ENCODE assay signal across 15 cellular contexts in the genomic region with DNA sequence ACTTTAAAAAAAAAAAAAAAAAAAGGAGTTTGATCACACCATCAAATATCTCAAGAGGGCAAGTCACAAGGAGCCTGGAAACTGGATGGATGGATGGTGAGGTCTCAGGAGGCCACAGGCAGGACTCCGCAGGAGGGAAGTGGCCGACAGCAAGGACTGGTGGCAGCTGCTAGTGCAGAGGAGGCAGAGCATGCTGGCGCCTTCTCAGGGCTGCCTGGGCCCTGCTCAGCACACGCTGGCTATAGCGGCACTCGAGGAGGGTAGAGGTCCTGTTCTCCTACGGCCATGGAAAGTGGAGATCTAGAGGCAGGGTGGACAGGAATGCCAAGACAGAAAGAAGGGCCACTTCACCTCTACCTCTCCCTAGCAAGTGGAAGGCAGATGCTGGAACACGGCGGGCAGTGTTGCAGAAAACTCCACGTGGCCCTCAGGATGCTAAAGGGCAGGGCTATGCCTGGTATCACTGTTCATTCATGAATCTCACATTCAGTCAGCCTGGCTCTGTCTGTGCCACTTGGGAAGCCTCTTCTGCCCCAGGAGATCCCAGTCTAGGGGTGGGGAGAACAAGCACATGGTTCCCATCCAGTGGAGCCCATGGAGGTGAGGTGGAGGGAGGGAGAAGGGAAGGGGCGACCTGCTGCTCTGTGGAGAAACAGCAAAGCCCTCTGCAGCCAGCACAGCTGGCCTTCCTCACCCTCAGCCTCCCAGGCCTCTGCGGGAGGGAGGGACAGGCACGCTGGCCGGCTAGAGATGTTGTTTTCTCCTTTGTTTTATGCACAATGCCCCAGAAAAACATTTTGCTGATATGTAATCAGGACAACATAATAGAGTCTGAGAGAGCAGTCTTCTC.
DNase-seq lines count a peak whose midpoint lies in the region; ATAC-seq and TF ChIP-seq lines count a peak whose summit lies in the region.
"Had no signal": no experiment of that assay in that cellular context is flagged by ENCODE, and none has a peak within 500 bp of the region (broad histone marks: within the 10 kb centered on the region; RNA-seq: fewer than 3 reads in every experiment).

No MANE protein-coding gene starts in this region.

- POLR2A ChIA-PET in naive thymus-derived CD4-positive, alpha-beta T cell (lab: Charles Lee): interaction anchor here (0.7 to 2.4 kb wide), 8 partner anchors 13 to 189 kb away, joined by 3 to 6 read pairs (median 4); no protein-coding TSS in a partner anchor

- H3K4me3 ChIP-seq in cardiac muscle cell (no peak overlapping the region), right cardiac atrium (ENCODE audit: low read length) (no peak overlapping the region), dorsolateral prefrontal cortex (no peak overlapping the region), thyroid gland (replicated peaks in 1 of 3) (no peak overlapping the region)
- H3K4me3 ChIP-seq in naive thymus-derived CD4-positive, alpha-beta T cell (ENCODE audit: low read length): no peak overlapping the region
- H3K4me3 ChIP-seq: left ventricle myocardium inferior, smooth muscle cell had no signal

- intact Hi-C loops in right cardiac atrium (cut with DNase I) (no loop called here), dorsolateral prefrontal cortex (cut with DNase I) (no loop called here), thyroid gland (cut with DNase I) (no loop called here)
- intact Hi-C loops in naive thymus-derived CD4-positive, alpha-beta T cell (cut with micrococcal nuclease): loop anchor here (5.0 kb wide), 2 partner anchors 34 to 36 kb away; no protein-coding TSS in a partner anchor

- peaks cover 29 to 67% (median 59%) of the 10 kb centered on the region in 5 donors for H3K36me3 Mint-ChIP-seq in naive thymus-derived CD4-positive, alpha-beta T cell

- no peaks in the 10 kb centered on the region for H3K27me3 ChIP-seq in cardiac muscle cell
- no peaks in the 10 kb centered on the region for H3K27me3 ChIP-seq in right cardiac atrium (ENCODE audit: control insufficient read depth, insufficient read depth)
- H3K27me3 ChIP-seq in dorsolateral prefrontal cortex: no peaks in the 10 kb centered on the region
- no peaks in the 10 kb centered on the region for H3K27me3 ChIP-seq in naive thymus-derived CD4-positive, alpha-beta T cell (ENCODE audit: control insufficient read depth in 2 of 2, insufficient read depth in 2 of 2, low read length in 2 of 2)
- H3K27me3 ChIP-seq in thyroid gland: no peaks in the 10 kb centered on the region

- ATAC-seq in right cardiac atrium: no peak
- no peak for ATAC-seq in naive thymus-derived CD4-positive, alpha-beta T cell
- ATAC-seq in GM21737 (IDR thresholded peaks at IDR 0.05; ENCODE audit: unreplicated experiment): no peak

- H3K4me1 ChIP-seq in cardiac muscle cell (ENCODE audit: low read depth) (peaks cover 17% of the 10 kb centered on the region), right cardiac atrium (ENCODE audit: control insufficient read depth, insufficient read depth, low read length) (peaks cover 7% of the 10 kb centered on the region), thyroid gland (peaks cover 7 to 19% of the 10 kb centered on the region in 2 donors)
- peaks cover 22% of the 10 kb centered on the region in 2 donors for H3K4me1 ChIP-seq in naive thymus-derived CD4-positive, alpha-beta T cell (ENCODE audit: control insufficient read depth in 2 of 2, insufficient read depth in 2 of 2, low read length in 2 of 2)

- H3K36me3 ChIP-seq in cardiac muscle cell (no peaks in the 10 kb centered on the region), thyroid gland (no peaks in the 10 kb centered on the region)
- peaks cover 0 to 62% (median 6%) of the 10 kb centered on the region in 3 experiments for H3K36me3 ChIP-seq in naive thymus-derived CD4-positive, alpha-beta T cell (ENCODE audit: control insufficient read depth in 2 of 3, insufficient read depth in 3 of 3, low read length in 3 of 3)

- no peaks in the 10 kb centered on the region for H3K27me3 Mint-ChIP-seq in naive thymus-derived CD4-positive, alpha-beta T cell

- H3K4me1 Mint-ChIP-seq in naive thymus-derived CD4-positive, alpha-beta T cell: peaks cover 39 to 96% (median 78%) of the 10 kb centered on the region in 7 donors

- TF ChIP-seq POLR2A in thyroid gland (IDR thresholded peaks at IDR 0.05): no peak

- H3K27ac ChIP-seq in cardiac muscle cell (peak overlapping the region; percentile 32), right cardiac atrium (ENCODE audit: low read length) (no peak overlapping the region), dorsolateral prefrontal cortex (peak overlapping the region in 46 of 59 donors; percentile 4 to 87 (median 58)), thyroid gland (peak overlapping the region in 2 of 3 donors; percentile 12 to 37)
- H3K27ac ChIP-seq in naive thymus-derived CD4-positive, alpha-beta T cell (ENCODE audit: low read depth, low read length): peak overlapping the region; percentile 35

- H3K4me3 Mint-ChIP-seq in naive thymus-derived CD4-positive, alpha-beta T cell: peak overlapping the region in 4 of 10 donors; percentile 3 to 41 (median 24)

- H3K9me3 ChIP-seq in cardiac muscle cell (ENCODE audit: low read depth) (no peaks in the 10 kb centered on the region), right cardiac atrium (ENCODE audit: control insufficient read depth, low read length) (no peaks in the 10 kb centered on the region), thyroid gland (no peaks in the 10 kb centered on the region)
- H3K9me3 ChIP-seq in naive thymus-derived CD4-positive, alpha-beta T cell (ENCODE audit: control insufficient read depth in 2 of 3, low read length in 3 of 3): peaks cover 0 to 9% (median 0%) of the 10 kb centered on the region in 3 experiments

- H3K27ac Mint-ChIP-seq in naive thymus-derived CD4-positive, alpha-beta T cell: peak overlapping the region; percentile 51 to 91 (median 80)

- WGBS in right cardiac atrium: 84% methylated on average over 14 of the region's 14 CpGs
- WGBS in thyroid gland, 2 donors: 69 to 77% methylated on average over 14 of the region's 14 CpGs

- TF ChIP-seq CTCF in cardiac muscle cell (IDR thresholded peaks at IDR 0.05; ENCODE audit: low read depth, low read length) (no peak), dorsolateral prefrontal cortex (IDR thresholded peaks at IDR 0.05 in 54 of 56, conservative IDR thresholded peaks at IDR 0.05 in 2 of 56; ENCODE audit: low read depth in 1 of 56, partially characterized antibody in 56 of 56) (no peak), thyroid gland (IDR thresholded peaks at IDR 0.05) (no peak)

- no peak for DNase-seq in cardiac muscle cell (ENCODE audit: low read depth in 1 of 2, low spot score in 1 of 2)
- no peak for DNase-seq in right cardiac atrium
- no peak for DNase-seq in dorsolateral prefrontal cortex
- no peak for DNase-seq in naive thymus-derived CD4-positive, alpha-beta T cell
- peak; percentile 72 to 74 for DNase-seq in thyroid gland
- DNase-seq in effector CD4-positive, alpha-beta T cell: no peak
- no peak for DNase-seq in NCI-H1092 (lab: John Stamatoyannopoulos, UW)
- DNase-seq: GOT3, hippocampal formation, left ventricle myocardium inferior, NCI-H1048, NCI-H2171 treated with DMSO at 0.1 percent for 48 hours, T1000 had no signal

- peaks cover 4 to 19% (median 10%) of the 10 kb centered on the region in 11 donors for H3K9me3 Mint-ChIP-seq in naive thymus-derived CD4-positive, alpha-beta T cell

- CTCF ChIA-PET in naive thymus-derived CD4-positive, alpha-beta T cell (lab: Charles Lee): interaction anchor here (0.8 to 3.3 kb wide), 4 partner anchors 17 to 193 kb away, joined by 3 to 12 read pairs (median 4); no protein-coding TSS in a partner anchor

Comparison
In these comparisons a context has a peak if more than half of its experiments do, and no peak if none do; other contexts are left out.
1. DNase-seq: peak in thyroid gland (2 of 2); none in cardiac muscle cell (0 of 2), right cardiac atrium (0 of 3), dorsolateral prefrontal cortex (0 of 10), naive thymus-derived CD4-positive, alpha-beta T cell (0 of 9), effector CD4-positive, alpha-beta T cell (single experiment) and NCI-H1092 (single experiment).
2. intact Hi-C loops: an anchor here in naive thymus-derived CD4-positive, alpha-beta T cell (5.0 kb wide); none called in right cardiac atrium, dorsolateral prefrontal cortex and thyroid gland.